23 cellular contexts compared by ENCODE assay signal in the genomic region with DNA sequence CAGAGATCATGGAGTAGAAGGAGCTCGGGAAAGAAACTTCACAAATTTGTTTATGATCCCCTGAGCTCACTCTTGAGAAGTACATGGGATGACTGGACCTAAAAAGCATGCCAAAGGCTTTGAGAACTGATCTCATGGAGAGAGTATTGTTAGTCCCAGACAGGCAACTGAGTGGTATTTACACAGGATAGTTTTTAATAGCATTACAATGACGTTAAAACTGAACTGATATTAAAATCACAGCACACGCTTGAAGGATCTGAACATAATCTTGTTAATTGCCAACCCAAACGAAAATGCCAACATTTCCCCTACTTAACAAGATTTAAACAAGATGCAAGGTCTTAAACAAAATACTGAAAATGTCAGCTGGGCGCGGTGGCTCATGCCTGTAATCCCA.
"Had no signal": no experiment of that assay in that cellular context is flagged by ENCODE, and none has a peak within 500 bp of the region (broad histone marks: within the 10 kb centered on the region; RNA-seq: fewer than 3 reads in every experiment).

No MANE protein-coding gene starts in this region.

- H3K4me1 ChIP-seq: left ventricle myocardium inferior, stomach, testis, thyroid gland, transverse colon, upper lobe of left lung, vagina had no signal

- H3K27ac ChIP-seq: left ventricle myocardium inferior, ovary, skin epidermis, stomach, testis, thyroid gland, transverse colon, upper lobe of left lung, vagina had no signal

- DNase-seq: hypothalamus; immature natural killer cell; islet precursor cell; left ventricle myocardium inferior; midbrain; mucosa of descending colon; naive thymus-derived CD4-positive, alpha-beta T cell; ovary; right cardiac atrium; stimulated activated CD4-positive, alpha-beta T cell treated with anti-CD3 and anti-CD28 coated beads, Interleukin-12 subunit alpha, Interleukin-12 subunit beta, amount 100 ng/mL, for 4 hours; stimulated activated CD4-positive, alpha-beta T cell treated with anti-CD3 and anti-CD28 coated beads, Interleukin-15, amount 100 ng/mL, for 24 hours; stimulated activated CD4-positive, alpha-beta T cell treated with anti-CD3 and anti-CD28 coated beads, Interleukin-2, amount 100 ng/mL, for 24 hours; stimulated activated CD4-positive, alpha-beta T cell treated with anti-CD3 and anti-CD28 coated beads, Interleukin-4, amount 100 ng/mL, for 1 hour; stimulated activated naive B cell treated with anti-CD40 and anti-IgM and Interleukin-4, amounts not matched to agents 10 μg/mL and 1 μg/mL and 100 μg/mL, for 72 hours; stimulated activated naive CD8-positive, alpha-beta T cell treated with anti-CD3 and anti-CD28 coated beads, Interleukin-15, Interleukin-2, amounts not matched to agents 100 U/mL and 50 U/mL, for 24 hours; stomach; testis; thyroid gland; transverse colon; upper lobe of left lung had no signal

- H3K4me3 ChIP-seq: left ventricle myocardium inferior, lung, mucosa of descending colon, ovary, skin epidermis, stomach, testis, thyroid gland, transverse colon, upper lobe of left lung, vagina had no signal

- H3K36me3 ChIP-seq: left ventricle myocardium inferior, ovary, stomach, thyroid gland, transverse colon, upper lobe of left lung, vagina had no signal

- H3K9me3 ChIP-seq: mucosa of descending colon, ovary, testis, thyroid gland, upper lobe of left lung, vagina had no signal

- H3K27me3 ChIP-seq: ovary, stomach, testis, thyroid gland, transverse colon, upper lobe of left lung, vagina had no signal
